In genomic region chr1:65359888-65360287, GRCh38 we compare ENCODE assay signal across 20 cellular contexts. TPM values are rescaled to one million over a fixed set of nuclear protein-coding genes. Genes with fewer than 3 reads are reported as not detected.
DNase-seq lines count a peak whose midpoint lies in the region; ATAC-seq and TF ChIP-seq lines count a peak whose summit lies in the region.
"Had no signal": no experiment of that assay in that cellular context is flagged by ENCODE, and none has a peak within 500 bp of the region (broad histone marks: within the 10 kb centered on the region; RNA-seq: fewer than 3 reads in every experiment).

No MANE protein-coding gene starts in this region.

- no peaks in the 10 kb centered on the region for H3K36me3 ChIP-seq in A673 (ENCODE audit: insufficient read depth, low read length, poor library complexity, severe bottlenecking)
- H3K36me3 ChIP-seq: BLaER1 had no signal

- no peak overlapping the region for H2AFZ ChIP-seq in H9 (ENCODE audit: low read length)
- H2AFZ ChIP-seq: GM23248 had no signal

- H3K36me3 Mint-ChIP-seq in chondrocyte (ENCODE audit: low read depth) (no peaks in the 10 kb centered on the region), osteocyte (ENCODE audit: unreplicated experiment) (peaks cover 8% of the 10 kb centered on the region), H9 (ENCODE audit: insufficient read depth in 1 of 3, low read depth in 3 of 3) (no peaks in the 10 kb centered on the region)
- H3K36me3 Mint-ChIP-seq: CD14-positive monocyte; CD4-positive, alpha-beta memory T cell; IgD-negative memory B cell had no signal

- H3K27ac Mint-ChIP-seq in chondrocyte (ENCODE audit: unreplicated experiment) = peak overlapping the region; percentile 2
- peak overlapping the region; percentile 72 for H3K27ac Mint-ChIP-seq in osteocyte (ENCODE audit: unreplicated experiment)
- H3K27ac Mint-ChIP-seq in H9 = no peak overlapping the region
- H3K27ac Mint-ChIP-seq: CD14-positive monocyte; CD4-positive, alpha-beta memory T cell; IgD-negative memory B cell had no signal

- H3K4me3 Mint-ChIP-seq in chondrocyte (ENCODE audit: unreplicated experiment) (no peak overlapping the region), osteocyte (ENCODE audit: unreplicated experiment) (no peak overlapping the region), H9 (no peak overlapping the region)
- H3K4me3 Mint-ChIP-seq: CD14-positive monocyte; CD4-positive, alpha-beta memory T cell; HFFc6; IgD-negative memory B cell had no signal

- no peak overlapping the region for H2BK15ac ChIP-seq in H9 (ENCODE audit: low read depth, low read length)

- H3K56ac ChIP-seq in H9 (ENCODE audit: insufficient read length, low read depth, low read length) = no peak overlapping the region

- H3K4me1 ChIP-seq in A673 (ENCODE audit: insufficient read depth, low read length, poor library complexity, severe bottlenecking) (no peaks in the 10 kb centered on the region), H9 (ENCODE audit: insufficient read depth, low read length) (peaks cover 5% of the 10 kb centered on the region)
- H3K4me1 ChIP-seq: BLaER1 had no signal

- H3K4me3 ChIP-seq in A673 (ENCODE audit: low read depth, low read length, poor library complexity, severe bottlenecking) = no peak overlapping the region
- H3K4me3 ChIP-seq: BLaER1, GM12878, GM23248 had no signal

- no peak overlapping the region for H2BK20ac ChIP-seq in H9 (ENCODE audit: low read depth, low read length, poor library complexity, severe bottlenecking)

- H3K9ac ChIP-seq in H9 (ENCODE audit: extremely low read depth, insufficient read length, low read length) = no peak overlapping the region
- H3K9ac ChIP-seq: BLaER1, GM23248 had no signal

- no CpG with 5 or more reads among the region's 3 CpGs for WGBS in H9 (ENCODE audit: extremely low coverage, insufficient read length, low lambda C conversion rate)

- no peak overlapping the region for H2BK5ac ChIP-seq in H9 (ENCODE audit: insufficient read length, low read length)

- H3K4me1 Mint-ChIP-seq in chondrocyte (ENCODE audit: low read depth) (peaks cover 11% of the 10 kb centered on the region), osteocyte (ENCODE audit: unreplicated experiment) (peaks cover 30% of the 10 kb centered on the region), H9 (peaks cover 13 to 15% of the 10 kb centered on the region in 2 experiments)
- H3K4me1 Mint-ChIP-seq: CD14-positive monocyte; CD4-positive, alpha-beta memory T cell; IgD-negative memory B cell had no signal

- no peak overlapping the region for H4K91ac ChIP-seq in H9 (ENCODE audit: insufficient read length, low read depth, low read length)

- no peaks in the 10 kb centered on the region for H3K79me2 ChIP-seq in H9 (ENCODE audit: insufficient read depth, low read length)

- H4K8ac ChIP-seq in H9 (replicated peaks; ENCODE audit: insufficient read length, low read depth, low read length) = no peak overlapping the region

- DNase-seq in AG20443 (ENCODE audit: low spot score) (peak; percentile 11), chondrocyte (ENCODE audit: low spot score) (no peak), fibroblast of gingiva (ENCODE audit: low read depth) (peak; percentile 71), osteocyte (ENCODE audit: extremely low spot score, unreplicated experiment) (no peak), NCI-H2029 (lab: John Stamatoyannopoulos, UW) (no peak), A673 (ENCODE audit: low spot score) (no peak), H9 (no peak)
- DNase-seq: ACHN; CD4-positive, alpha-beta memory T cell; DMS153; DMS79 treated with DMSO at 0.1 percent for 48 hours; GM23248; HFFc6; KG1 had no signal

- H2BK12ac ChIP-seq in H9 (ENCODE audit: insufficient read length, low read depth, low read length) = no peak overlapping the region

- H3K23me2 ChIP-seq in H9 (ENCODE audit: insufficient read length, low read depth, low read length, poor library complexity, severe bottlenecking) = no peaks in the 10 kb centered on the region

- no peaks in the 10 kb centered on the region for H3K27me3 Mint-ChIP-seq in chondrocyte (ENCODE audit: low read depth)
- H3K27me3 Mint-ChIP-seq in osteocyte (ENCODE audit: unreplicated experiment) = no peaks in the 10 kb centered on the region
- H3K27me3 Mint-ChIP-seq in H9 (ENCODE audit: low read depth) = no peaks in the 10 kb centered on the region
- H3K27me3 Mint-ChIP-seq: IgD-negative memory B cell had no signal

- no peak overlapping the region for H3K23ac ChIP-seq in H9 (ENCODE audit: insufficient read length, low read depth, low read length)

- POLR2A ChIA-PET in A673 (lab: Charles Lee; ENCODE audit: low non-redundant PET) = no interaction called here

- no TSS peak for BruUV-seq in A673 (replicated peaks; lab: Mats Ljungman, UMichigan)

- H3K79me1 ChIP-seq in H9 (ENCODE audit: insufficient read depth, low read depth, low read length, poor library complexity, severe bottlenecking) = no peaks in the 10 kb centered on the region

- no peak overlapping the region for H3K14ac ChIP-seq in H9 (ENCODE audit: insufficient read depth, low read length)

- H3K9me3 Mint-ChIP-seq in chondrocyte (ENCODE audit: low read depth) (no peaks in the 10 kb centered on the region), osteocyte (ENCODE audit: unreplicated experiment) (no peaks in the 10 kb centered on the region), H9 (peaks cover 2 to 3% of the 10 kb centered on the region in 2 experiments; a peak in 3 of 5 replicates)
- H3K9me3 Mint-ChIP-seq: HFFc6 had no signal

- H3K4me2 ChIP-seq in H9 (ENCODE audit: insufficient read depth, insufficient read length, low read length) = no peak overlapping the region
- H3K4me2 ChIP-seq: BLaER1 had no signal

- CTCF ChIA-PET in A673 (lab: Charles Lee) = no interaction called here

- no peak overlapping the region for H4K5ac ChIP-seq in H9 (ENCODE audit: insufficient read length, low read depth, low read length)

- no peak overlapping the region for H3T11ph ChIP-seq in H9 (ENCODE audit: low read length)

- ATAC-seq in GM18858 (IDR thresholded peaks at IDR 0.05; ENCODE audit: unreplicated experiment) = no peak
- ATAC-seq: GM12878, HCT116 had no signal

- H2BK120ac ChIP-seq in H9 (ENCODE audit: low read depth, low read length, poor library complexity, severe bottlenecking) = no peak overlapping the region

- no peak overlapping the region for H2AK5ac ChIP-seq in H9 (ENCODE audit: insufficient read length, low read length)

- H3K18ac ChIP-seq in H9 (ENCODE audit: insufficient read length, low read depth, low read length) = no peak overlapping the region

- no peak for TF ChIP-seq CTCF in chondrocyte (IDR thresholded peaks at IDR 0.05)
- TF ChIP-seq CTCF in osteocyte (IDR thresholded peaks at IDR 0.05) = no peak
- TF ChIP-seq CTCF in A673 (conservative IDR thresholded peaks at IDR 0.05; ENCODE audit: low read depth, low read length) = no peak
- no peak for TF ChIP-seq CTCF in H9 (conservative IDR thresholded peaks at IDR 0.05)

- H3K4ac ChIP-seq in H9 (ENCODE audit: low read depth, low read length) = no peak overlapping the region

- H3K9me3 ChIP-seq in A673 (ENCODE audit: low read depth, low read length, poor library complexity, severe bottlenecking) (no peaks in the 10 kb centered on the region), H9 (ENCODE audit: control insufficient read depth, low read depth, low read length) (no peaks in the 10 kb centered on the region)
- H3K9me3 ChIP-seq: BLaER1 had no signal

- intact Hi-C loops in A673 (cut with micrococcal nuclease; ENCODE audit: unreplicated experiment) = no loop called here

- H3K27me3 ChIP-seq in A673 (replicated peaks; ENCODE audit: insufficient read depth, low read depth, low read length, poor library complexity) (no peaks in the 10 kb centered on the region), H9 (ENCODE audit: insufficient read depth, low read length) (no peaks in the 10 kb centered on the region)
- H3K27me3 ChIP-seq: BLaER1 had no signal

- H3K27ac ChIP-seq in A673 (ENCODE audit: low read depth, low read length, poor library complexity, severe bottlenecking) = no peak overlapping the region
- no peak overlapping the region for H3K27ac ChIP-seq in H9 (ENCODE audit: insufficient read length, low read depth, low read length)
- H3K27ac ChIP-seq: BLaER1, GM23248 had no signal

- H4K20me1 ChIP-seq in H9 (ENCODE audit: control insufficient read depth, insufficient read depth, insufficient read length) = no peaks in the 10 kb centered on the region
- H4K20me1 ChIP-seq: BLaER1 had no signal

RNA-seq across cellular contexts. Expression of gene DNAJC6, which starts 50.5 kb away (rescaled TPM):
- 16.7 to 24.7 TPM (median 18.9 TPM) in 3 replicates for total RNA-seq in chondrocyte
- 50.8 and 53.8 TPM in 2 replicates for total RNA-seq in osteocyte
- 1.1 and 1.3 TPM in 2 replicates for total RNA-seq in A673 (2021)
- 2.2 TPM in 2 replicates for total RNA-seq in H9 (2021)

Comparison
In these comparisons a context has a peak if more than half of its experiments do, and no peak if none do; other contexts are left out.
1. DNase-seq: peak in AG20443 (single experiment) and fibroblast of gingiva (single experiment); none in chondrocyte (single experiment), osteocyte (single experiment), NCI-H2029 (single experiment), A673 (single experiment) and H9 (single experiment).
2. H3K27ac Mint-ChIP-seq: peak in chondrocyte (single experiment) and osteocyte (single experiment); none in H9 (0 of 3).